In genomic region chr7:154927624-154928125, GRCh38 we compare ENCODE assay signal across 8 cellular contexts.
A peak's percentile ranks its signal among the peaks of the same experiment; 100 is the strongest.
DNase-seq lines count a peak whose midpoint lies in the region; ATAC-seq and TF ChIP-seq lines count a peak whose summit lies in the region.

No MANE protein-coding gene starts in this region.

- H3K4me1 ChIP-seq in naive thymus-derived CD4-positive, alpha-beta T cell (ENCODE audit: control insufficient read depth in 2 of 2, insufficient read depth in 2 of 2, low read length in 2 of 2): peaks cover 13 to 17% of the 10 kb centered on the region in 2 donors

- peak overlapping the region; percentile 98 for H3K4me3 Mint-ChIP-seq in Calu3 (ENCODE audit: low read depth, unreplicated experiment)
- peak overlapping the region; percentile 92 to 100 (median 94) for H3K4me3 Mint-ChIP-seq in naive thymus-derived CD4-positive, alpha-beta T cell

- peak; percentile 44 for TF ChIP-seq CTCF in Calu3 (IDR thresholded peaks at IDR 0.05; ENCODE audit: unreplicated experiment)

- CTCF ChIA-PET in Calu3 (lab: Charles Lee): interaction anchor here (0.8 to 2.9 kb wide), 8 partner anchors 13 to 452 kb away, joined by 3 to 17 read pairs (median 3); no protein-coding TSS in a partner anchor
- CTCF ChIA-PET in naive thymus-derived CD4-positive, alpha-beta T cell (lab: Charles Lee): interaction anchor here (0.6 to 2.7 kb wide), 23 partner anchors 8 to 663 kb away, joined by 3 to 40 read pairs (median 4); no protein-coding TSS in a partner anchor

- peak overlapping the region; percentile 90 for H3K27ac ChIP-seq in naive thymus-derived CD4-positive, alpha-beta T cell (ENCODE audit: low read depth, low read length)

- no peaks in the 10 kb centered on the region for H3K27me3 Mint-ChIP-seq in Calu3 (ENCODE audit: unreplicated experiment)
- H3K27me3 Mint-ChIP-seq in naive thymus-derived CD4-positive, alpha-beta T cell: peaks cover 0 to 17% (median 0%) of the 10 kb centered on the region in 5 donors

- intact Hi-C loops in Calu3 (cut with micrococcal nuclease; ENCODE audit: unreplicated experiment): loop anchor here (1.0 to 5.0 kb wide), 5 partner anchors 25 to 841 kb away; no protein-coding TSS in a partner anchor
- intact Hi-C loops in naive thymus-derived CD4-positive, alpha-beta T cell (cut with micrococcal nuclease): loop anchor here (1.0 to 5.0 kb wide), 17 partner anchors 14 to 841 kb away; partner anchors contain the start of genes HTR5A (in 2 of the 2), INSIG1 (in 2 of the 2) and PAXIP1 (in 2 of the 2)

- H3K4me1 Mint-ChIP-seq in Calu3 (ENCODE audit: low read depth, unreplicated experiment): no peaks in the 10 kb centered on the region
- peaks cover 14 to 40% (median 34%) of the 10 kb centered on the region in 7 donors for H3K4me1 Mint-ChIP-seq in naive thymus-derived CD4-positive, alpha-beta T cell

- DNase-seq in Calu3 (peak; percentile 76), OCI-M1 (lab: John Stamatoyannopoulos, UW) (peak; percentile 86), activated T-cell treated with anti-CD3 and anti-CD28 coated beads for 48 hours (ENCODE audit: low read depth) (peak; percentile 44), erythroblast (lab: John Stamatoyannopoulos, UW) (peak; percentile 88 to 92)
- peak; percentile 19 to 82 (median 73) for DNase-seq in naive thymus-derived CD4-positive, alpha-beta T cell
- peak; percentile 65 for DNase-seq in stimulated activated naive CD4-positive, alpha-beta T cell treated with Interleukin-2 at 50 U/mL for 16 hours (lab: John Stamatoyannopoulos, UW)

- H3K9me3 Mint-ChIP-seq in Calu3 (ENCODE audit: low read depth, unreplicated experiment): no peaks in the 10 kb centered on the region
- H3K9me3 Mint-ChIP-seq in naive thymus-derived CD4-positive, alpha-beta T cell: no peaks in the 10 kb centered on the region

- peak overlapping the region; percentile 81 for H3K4me3 ChIP-seq in naive thymus-derived CD4-positive, alpha-beta T cell (ENCODE audit: low read length)

- POLR2A ChIA-PET in naive thymus-derived CD4-positive, alpha-beta T cell (lab: Charles Lee): interaction anchor here (0.6 to 2.9 kb wide), 10 partner anchors 13 to 417 kb away, joined by 3 to 17 read pairs (median 4); partner anchors contain the start of genes INSIG1 and PAXIP1

- no peak for TF ChIP-seq POLR2A in erythroblast (IDR thresholded peaks at IDR 0.05; ENCODE audit: low read length)

- peak overlapping the region; percentile 94 for H3K27ac Mint-ChIP-seq in Calu3 (ENCODE audit: unreplicated experiment)
- H3K27ac Mint-ChIP-seq in naive thymus-derived CD4-positive, alpha-beta T cell: peak overlapping the region; percentile 95 to 99 (median 98)

- no peaks in the 10 kb centered on the region for H3K36me3 ChIP-seq in naive thymus-derived CD4-positive, alpha-beta T cell (ENCODE audit: control insufficient read depth in 2 of 3, insufficient read depth in 3 of 3, low read length in 3 of 3)

- TSS peak; percentile 73 for BruUV-seq in Calu3 (replicated peaks; lab: Mats Ljungman, UMichigan)

- ATAC-seq in GM21515 (IDR thresholded peaks at IDR 0.05; ENCODE audit: unreplicated experiment): peak; percentile 47
- peak; percentile 76 for ATAC-seq in naive thymus-derived CD4-positive, alpha-beta T cell

- TF ChIP-seq EP300 in Ishikawa (IDR thresholded peaks at IDR 0.05; ENCODE audit: borderline replicate concordance): no peak

- H3K27me3 ChIP-seq in naive thymus-derived CD4-positive, alpha-beta T cell (ENCODE audit: control insufficient read depth in 2 of 2, insufficient read depth in 2 of 2, low read length in 2 of 2): no peaks in the 10 kb centered on the region

- no peaks in the 10 kb centered on the region for H3K9me3 ChIP-seq in naive thymus-derived CD4-positive, alpha-beta T cell (ENCODE audit: control insufficient read depth in 2 of 3, low read length in 3 of 3)

- H3K36me3 Mint-ChIP-seq in Calu3 (ENCODE audit: insufficient read depth, unreplicated experiment): peaks cover 16% of the 10 kb centered on the region
- peaks cover 0 to 7% (median 3%) of the 10 kb centered on the region in 5 donors for H3K36me3 Mint-ChIP-seq in naive thymus-derived CD4-positive, alpha-beta T cell

- peak; percentile 71 for TF ChIP-seq RAD21 in Ishikawa (IDR thresholded peaks at IDR 0.05; ENCODE audit: low read depth)

TF ChIP-seq in Ishikawa, 13 proteins besides CTCF, POLR2A, EP300 and RAD21:
- TF ChIP-seq EGR1 (IDR thresholded peaks at IDR 0.05): no peak
- TF ChIP-seq REST (IDR thresholded peaks at IDR 0.05; ENCODE audit: low read depth): no peak
- TF ChIP-seq CEBPB (IDR thresholded peaks at IDR 0.05): 0 out of 2 replicates have a peak, but pooled peaks have one; percentile 26

Comparison
In these comparisons a context has a peak if more than half of its experiments do, and no peak if none do; other contexts are left out.
1. Peak in every context shown above with its lines: DNase-seq, ATAC-seq, H3K4me3 ChIP-seq and H3K27ac ChIP-seq.